ENCODE assay signal across 9 cellular contexts in the genomic region with DNA sequence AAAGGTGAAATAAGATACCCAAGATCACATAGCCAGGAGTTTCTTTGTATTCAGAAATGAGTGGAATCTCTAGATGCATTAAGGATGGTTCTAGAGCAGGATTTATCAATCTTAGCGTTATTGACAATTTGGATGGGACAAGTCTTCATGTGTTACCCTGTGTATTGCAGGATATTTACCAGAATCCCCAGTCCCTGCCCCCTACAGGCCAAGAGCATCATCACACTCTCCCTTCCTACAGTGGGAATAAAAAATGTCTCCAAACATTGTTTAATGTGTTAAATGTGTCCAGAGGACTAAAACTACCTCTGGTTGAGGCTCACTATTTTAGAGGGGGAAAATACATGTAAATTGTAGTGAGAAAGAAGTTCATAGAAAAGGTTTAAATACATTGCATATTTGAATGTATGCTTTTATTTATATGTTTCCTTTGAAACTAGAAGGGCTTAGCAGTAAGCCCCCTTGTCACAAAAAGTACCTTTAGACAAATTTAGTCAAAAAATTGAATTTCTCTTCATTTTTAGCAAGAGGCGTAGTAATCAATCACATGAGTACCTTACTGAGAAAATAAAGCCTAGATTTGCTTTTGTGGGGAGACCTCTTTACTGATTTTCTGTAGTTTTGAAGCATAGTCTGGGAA.
DNase-seq lines count a peak whose midpoint lies in the region; ATAC-seq and TF ChIP-seq lines count a peak whose summit lies in the region.
"Had no signal": no experiment of that assay in that cellular context is flagged by ENCODE, and none has a peak within 500 bp of the region (broad histone marks: within the 10 kb centered on the region; RNA-seq: fewer than 3 reads in every experiment).

No MANE protein-coding gene starts in this region.

- peaks cover 22% of the 10 kb centered on the region for H3K36me3 Mint-ChIP-seq in effector memory CD8-positive, alpha-beta T cell (ENCODE audit: insufficient read depth)
- H3K36me3 Mint-ChIP-seq in natural killer cell treated with Interleukin-12 subunit alpha and Interleukin-12 subunit beta and Interleukin-15 and Interleukin-18, amount 100 ng/mL, for 72 hours: no peaks in the 10 kb centered on the region

- no peaks in the 10 kb centered on the region for H3K27me3 Mint-ChIP-seq in effector memory CD8-positive, alpha-beta T cell
- H3K27me3 Mint-ChIP-seq in natural killer cell treated with Interleukin-12 subunit alpha and Interleukin-12 subunit beta and Interleukin-15 and Interleukin-18, amount 100 ng/mL, for 72 hours: no peaks in the 10 kb centered on the region
- H3K27me3 Mint-ChIP-seq: stimulated activated naive CD8-positive, alpha-beta T cell treated with anti-CD3 and anti-CD28 coated beads, Interleukin-15, Interleukin-2, amounts not matched to agents 100 ng/mL and 50 ng/mL, for 24 hours had no signal

- H3K4me1 Mint-ChIP-seq in effector memory CD8-positive, alpha-beta T cell (ENCODE audit: low read depth in 2 of 2): peaks cover 3 to 10% of the 10 kb centered on the region in 2 donors
- H3K4me1 Mint-ChIP-seq in natural killer cell treated with Interleukin-12 subunit alpha and Interleukin-12 subunit beta and Interleukin-15 and Interleukin-18, amount 100 ng/mL, for 72 hours (ENCODE audit: low read depth in 2 of 2): no peaks in the 10 kb centered on the region

- ATAC-seq in HG03175 (IDR thresholded peaks at IDR 0.05; ENCODE audit: unreplicated experiment) (peak; percentile 62), HG03442 (IDR thresholded peaks at IDR 0.05; ENCODE audit: unreplicated experiment) (no peak), omental fat pad (ENCODE audit: low FRiP score) (no peak)
- ATAC-seq in effector memory CD8-positive, alpha-beta T cell (replicated peaks): peak; percentile 56
- peak; percentile 64 to 65 for ATAC-seq in natural killer cell treated with Interleukin-12 subunit alpha and Interleukin-12 subunit beta and Interleukin-15 and Interleukin-18, amount 100 ng/mL, for 72 hours

- no peaks in the 10 kb centered on the region for H3K9me3 Mint-ChIP-seq in effector memory CD8-positive, alpha-beta T cell
- H3K9me3 Mint-ChIP-seq in natural killer cell treated with Interleukin-12 subunit alpha and Interleukin-12 subunit beta and Interleukin-15 and Interleukin-18, amount 100 ng/mL, for 72 hours: no peaks in the 10 kb centered on the region
- H3K9me3 Mint-ChIP-seq: stimulated activated naive CD8-positive, alpha-beta T cell treated with anti-CD3 and anti-CD28 coated beads, Interleukin-15, Interleukin-2, amounts not matched to agents 100 ng/mL and 50 ng/mL, for 24 hours had no signal

- H3K4me3 Mint-ChIP-seq in effector memory CD8-positive, alpha-beta T cell: no peak overlapping the region
- H3K4me3 Mint-ChIP-seq in natural killer cell treated with Interleukin-12 subunit alpha and Interleukin-12 subunit beta and Interleukin-15 and Interleukin-18, amount 100 ng/mL, for 72 hours: no peak overlapping the region
- H3K4me3 Mint-ChIP-seq: stimulated activated naive CD8-positive, alpha-beta T cell treated with anti-CD3 and anti-CD28 coated beads, Interleukin-15, Interleukin-2, amounts not matched to agents 100 ng/mL and 50 ng/mL, for 24 hours had no signal

- H3K27ac Mint-ChIP-seq in effector memory CD8-positive, alpha-beta T cell: no peak overlapping the region
- no peak overlapping the region for H3K27ac Mint-ChIP-seq in natural killer cell treated with Interleukin-12 subunit alpha and Interleukin-12 subunit beta and Interleukin-15 and Interleukin-18, amount 100 ng/mL, for 72 hours
- H3K27ac Mint-ChIP-seq: stimulated activated naive CD8-positive, alpha-beta T cell treated with anti-CD3 and anti-CD28 coated beads, Interleukin-15, Interleukin-2, amounts not matched to agents 100 ng/mL and 50 ng/mL, for 24 hours had no signal

- TF ChIP-seq CTCF in omental fat pad (IDR thresholded peaks at IDR 0.05): no peak

- DNase-seq in SHP77 (lab: John Stamatoyannopoulos, UW) (peak; percentile 1 to 24), SHP77 treated with DMSO at 0.1 percent for 48 hours (lab: John Stamatoyannopoulos, UW) (no peak), SW 1271 (lab: John Stamatoyannopoulos, UW) (peak; percentile 1 to 41), omental fat pad (ENCODE audit: low spot score) (no peak)
- DNase-seq in effector memory CD8-positive, alpha-beta T cell: peak in 2 of 3 experiments; percentile 9 to 32
- no peak for DNase-seq in natural killer cell treated with Interleukin-12 subunit alpha and Interleukin-12 subunit beta and Interleukin-15 and Interleukin-18, amount 100 ng/mL, for 72 hours (ENCODE audit: low spot score)

Comparison
In these comparisons a context has a peak if more than half of its experiments do, and no peak if none do; other contexts are left out.
1. DNase-seq: peak in SHP77 (2 of 2), SW 1271 (2 of 2) and effector memory CD8-positive, alpha-beta T cell (2 of 3); none in SHP77 treated with DMSO at 0.1 percent for 48 hours (single experiment), natural killer cell treated with Interleukin-12 subunit alpha and Interleukin-12 subunit beta and Interleukin-15 and Interleukin-18, amount 100 ng/mL, for 72 hours (single experiment) and omental fat pad (single experiment).
2. ATAC-seq: peak in HG03175 (single experiment), effector memory CD8-positive, alpha-beta T cell (single experiment) and natural killer cell treated with Interleukin-12 subunit alpha and Interleukin-12 subunit beta and Interleukin-15 and Interleukin-18, amount 100 ng/mL, for 72 hours (2 of 2); none in HG03442 (single experiment) and omental fat pad (single experiment).